ENCODE assay signal across 2 cellular contexts in the genomic region with DNA sequence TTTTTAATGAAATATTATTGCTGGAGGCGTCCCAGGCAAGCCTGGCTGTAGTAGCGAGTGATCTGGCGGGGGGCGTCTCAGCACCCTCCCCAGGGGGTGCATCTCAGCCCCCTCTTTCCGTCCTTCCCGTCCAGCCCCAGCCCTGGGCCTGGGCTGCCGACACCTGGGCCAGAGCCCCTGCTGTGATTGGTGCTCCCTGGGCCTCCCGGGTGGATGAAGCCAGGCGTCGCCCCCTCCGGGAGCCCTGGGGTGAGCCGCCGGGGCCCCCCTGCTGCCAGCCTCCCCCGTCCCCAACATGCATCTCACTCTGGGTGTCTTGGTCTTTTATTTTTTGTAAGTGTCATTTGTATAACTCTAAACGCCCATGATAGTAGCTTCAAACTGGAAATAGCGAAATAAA.
TF ChIP-seq lines count a peak whose summit lies in the region.

No MANE protein-coding gene starts in this region.

TF ChIP-seq in endothelial cell of umbilical vein, 7 proteins besides CTCF, POLR2A, EP300 and RAD21 (continued from another document):
- TF ChIP-seq POLR2AphosphoS5 (IDR thresholded peaks at IDR 0.05; ENCODE audit: insufficient read depth, low read depth, low read length) (no peak), FOS (IDR thresholded peaks at IDR 0.05; ENCODE audit: borderline replicate concordance, insufficient read depth, low read length) (no peak), GATA2 (IDR thresholded peaks at IDR 0.05; ENCODE audit: insufficient read depth, insufficient read length, low read depth, low read length) (no peak), MYC (IDR thresholded peaks at IDR 0.05; ENCODE audit: low read depth, low read length) (no peak), JUN (IDR thresholded peaks at IDR 0.05; ENCODE audit: borderline replicate concordance, insufficient read depth, insufficient read length, low read depth) (no peak)

TF ChIP-seq in SK-N-SH, 30 proteins besides CTCF, POLR2A, EP300 and RAD21 (continued from another document):
- no peak for TF ChIP-seq JUND (IDR thresholded peaks at IDR 0.05)
- TF ChIP-seq GATA2 (CRISPR knock-in tag; IDR thresholded peaks at IDR 0.05) = no peak
- no peak for TF ChIP-seq TAF1 (IDR thresholded peaks at IDR 0.05; ENCODE audit: borderline replicate concordance, low read depth, low read length)
- TF ChIP-seq, protein P1, sequence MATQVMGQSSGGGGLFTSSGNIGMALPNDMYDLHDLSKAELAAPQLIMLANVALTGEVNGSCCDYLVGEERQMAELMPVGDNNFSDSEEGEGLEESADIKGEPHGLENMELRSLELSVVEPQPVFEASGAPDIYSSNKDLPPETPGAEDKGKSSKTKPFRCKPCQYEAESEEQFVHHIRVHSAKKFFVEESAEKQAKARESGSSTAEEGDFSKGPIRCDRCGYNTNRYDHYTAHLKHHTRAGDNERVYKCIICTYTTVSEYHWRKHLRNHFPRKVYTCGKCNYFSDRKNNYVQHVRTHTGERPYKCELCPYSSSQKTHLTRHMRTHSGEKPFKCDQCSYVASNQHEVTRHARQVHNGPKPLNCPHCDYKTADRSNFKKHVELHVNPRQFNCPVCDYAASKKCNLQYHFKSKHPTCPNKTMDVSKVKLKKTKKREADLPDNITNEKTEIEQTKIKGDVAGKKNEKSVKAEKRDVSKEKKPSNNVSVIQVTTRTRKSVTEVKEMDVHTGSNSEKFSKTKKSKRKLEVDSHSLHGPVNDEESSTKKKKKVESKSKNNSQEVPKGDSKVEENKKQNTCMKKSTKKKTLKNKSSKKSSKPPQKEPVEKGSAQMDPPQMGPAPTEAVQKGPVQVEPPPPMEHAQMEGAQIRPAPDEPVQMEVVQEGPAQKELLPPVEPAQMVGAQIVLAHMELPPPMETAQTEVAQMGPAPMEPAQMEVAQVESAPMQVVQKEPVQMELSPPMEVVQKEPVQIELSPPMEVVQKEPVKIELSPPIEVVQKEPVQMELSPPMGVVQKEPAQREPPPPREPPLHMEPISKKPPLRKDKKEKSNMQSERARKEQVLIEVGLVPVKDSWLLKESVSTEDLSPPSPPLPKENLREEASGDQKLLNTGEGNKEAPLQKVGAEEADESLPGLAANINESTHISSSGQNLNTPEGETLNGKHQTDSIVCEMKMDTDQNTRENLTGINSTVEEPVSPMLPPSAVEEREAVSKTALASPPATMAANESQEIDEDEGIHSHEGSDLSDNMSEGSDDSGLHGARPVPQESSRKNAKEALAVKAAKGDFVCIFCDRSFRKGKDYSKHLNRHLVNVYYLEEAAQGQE (IDR thresholded peaks at IDR 0.05; ENCODE audit: low read depth, low read length) = no peak
- no peak for TF ChIP-seq ELF1 (IDR thresholded peaks at IDR 0.05)
- TF ChIP-seq YY1 (IDR thresholded peaks at IDR 0.05; ENCODE audit: low read depth) = no peak
- TF ChIP-seq, protein P2, sequence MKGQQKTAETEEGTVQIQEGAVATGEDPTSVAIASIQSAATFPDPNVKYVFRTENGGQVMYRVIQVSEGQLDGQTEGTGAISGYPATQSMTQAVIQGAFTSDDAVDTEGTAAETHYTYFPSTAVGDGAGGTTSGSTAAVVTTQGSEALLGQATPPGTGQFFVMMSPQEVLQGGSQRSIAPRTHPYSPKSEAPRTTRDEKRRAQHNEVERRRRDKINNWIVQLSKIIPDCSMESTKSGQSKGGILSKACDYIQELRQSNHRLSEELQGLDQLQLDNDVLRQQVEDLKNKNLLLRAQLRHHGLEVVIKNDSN (IDR thresholded peaks at IDR 0.05; ENCODE audit: borderline replicate concordance, low read depth) = no peak
- no peak for TF ChIP-seq TEAD4 (IDR thresholded peaks at IDR 0.05; ENCODE audit: borderline replicate concordance, insufficient read depth)
- TF ChIP-seq RFX5 (IDR thresholded peaks at IDR 0.05; ENCODE audit: low read length) = no peak
- TF ChIP-seq, protein P3, sequence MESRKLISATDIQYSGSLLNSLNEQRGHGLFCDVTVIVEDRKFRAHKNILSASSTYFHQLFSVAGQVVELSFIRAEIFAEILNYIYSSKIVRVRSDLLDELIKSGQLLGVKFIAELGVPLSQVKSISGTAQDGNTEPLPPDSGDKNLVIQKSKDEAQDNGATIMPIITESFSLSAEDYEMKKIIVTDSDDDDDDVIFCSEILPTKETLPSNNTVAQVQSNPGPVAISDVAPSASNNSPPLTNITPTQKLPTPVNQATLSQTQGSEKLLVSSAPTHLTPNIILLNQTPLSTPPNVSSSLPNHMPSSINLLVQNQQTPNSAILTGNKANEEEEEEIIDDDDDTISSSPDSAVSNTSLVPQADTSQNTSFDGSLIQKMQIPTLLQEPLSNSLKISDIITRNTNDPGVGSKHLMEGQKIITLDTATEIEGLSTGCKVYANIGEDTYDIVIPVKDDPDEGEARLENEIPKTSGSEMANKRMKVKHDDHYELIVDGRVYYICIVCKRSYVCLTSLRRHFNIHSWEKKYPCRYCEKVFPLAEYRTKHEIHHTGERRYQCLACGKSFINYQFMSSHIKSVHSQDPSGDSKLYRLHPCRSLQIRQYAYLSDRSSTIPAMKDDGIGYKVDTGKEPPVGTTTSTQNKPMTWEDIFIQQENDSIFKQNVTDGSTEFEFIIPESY (IDR thresholded peaks at IDR 0.05; ENCODE audit: borderline replicate concordance, low read depth) = no peak
- no peak for TF ChIP-seq FOXJ3 (CRISPR knock-in tag; IDR thresholded peaks at IDR 0.05)
- no peak for TF ChIP-seq MXI1 (IDR thresholded peaks at IDR 0.05; ENCODE audit: low read depth, low read length)
- TF ChIP-seq, protein P4, sequence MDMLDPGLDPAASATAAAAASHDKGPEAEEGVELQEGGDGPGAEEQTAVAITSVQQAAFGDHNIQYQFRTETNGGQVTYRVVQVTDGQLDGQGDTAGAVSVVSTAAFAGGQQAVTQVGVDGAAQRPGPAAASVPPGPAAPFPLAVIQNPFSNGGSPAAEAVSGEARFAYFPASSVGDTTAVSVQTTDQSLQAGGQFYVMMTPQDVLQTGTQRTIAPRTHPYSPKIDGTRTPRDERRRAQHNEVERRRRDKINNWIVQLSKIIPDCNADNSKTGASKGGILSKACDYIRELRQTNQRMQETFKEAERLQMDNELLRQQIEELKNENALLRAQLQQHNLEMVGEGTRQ (IDR thresholded peaks at IDR 0.05; ENCODE audit: borderline replicate concordance, low read depth, low read length) = no peak
- no peak for TF ChIP-seq MEF2A (IDR thresholded peaks at IDR 0.05; ENCODE audit: borderline replicate concordance, low read depth)
TF ChIP-seq in SK-N-SH: peak in this region for 0.
